In the genomic region with DNA sequence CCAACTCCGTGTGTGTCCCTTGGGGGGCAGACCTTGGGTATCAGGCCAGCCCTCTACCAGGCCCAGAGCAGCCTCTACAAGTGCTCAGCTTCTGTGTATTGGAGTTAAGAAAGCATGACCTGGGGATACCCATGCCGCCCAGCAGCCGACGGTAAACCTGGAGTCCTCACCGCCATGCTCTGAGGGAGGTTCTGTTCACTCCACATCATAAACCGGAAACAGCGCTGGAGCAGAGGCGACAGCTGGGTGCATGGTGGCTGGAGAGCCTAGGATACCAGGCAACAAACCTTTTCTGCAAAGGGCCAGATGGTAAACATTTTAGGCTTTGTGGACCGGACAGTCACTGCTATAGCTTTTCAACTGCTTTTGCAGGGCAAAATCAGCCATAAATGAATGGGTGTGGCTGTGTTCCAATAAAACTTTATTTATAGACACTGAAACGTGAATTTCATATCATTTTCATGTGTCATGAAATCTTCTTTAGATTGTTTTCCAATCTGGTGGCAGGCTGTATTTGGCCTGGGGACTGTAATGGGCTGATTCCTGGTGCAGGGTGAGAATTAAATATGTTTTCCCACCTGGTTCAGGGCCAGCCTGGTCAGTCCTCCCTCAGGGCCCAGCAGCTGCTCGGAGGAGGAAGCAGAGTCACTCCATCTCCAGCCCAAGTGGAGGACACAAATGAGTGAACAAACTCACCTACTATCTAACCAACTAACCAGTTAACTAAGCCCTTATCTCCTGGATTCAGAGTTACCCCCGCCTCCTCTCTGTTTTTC, we compare ENCODE assay signal across 2 cellular contexts.
A peak's percentile ranks its signal among the peaks of the same experiment; 100 is the strongest.
TF ChIP-seq lines count a peak whose summit lies in the region.

No MANE protein-coding gene starts in this region.

TF ChIP-seq in GM12878, 131 proteins besides CTCF, POLR2A, EP300 and RAD21:
- no peak for TF ChIP-seq NFXL1 (IDR thresholded peaks at IDR 0.05; ENCODE audit: borderline replicate concordance)
- TF ChIP-seq, protein P1, sequence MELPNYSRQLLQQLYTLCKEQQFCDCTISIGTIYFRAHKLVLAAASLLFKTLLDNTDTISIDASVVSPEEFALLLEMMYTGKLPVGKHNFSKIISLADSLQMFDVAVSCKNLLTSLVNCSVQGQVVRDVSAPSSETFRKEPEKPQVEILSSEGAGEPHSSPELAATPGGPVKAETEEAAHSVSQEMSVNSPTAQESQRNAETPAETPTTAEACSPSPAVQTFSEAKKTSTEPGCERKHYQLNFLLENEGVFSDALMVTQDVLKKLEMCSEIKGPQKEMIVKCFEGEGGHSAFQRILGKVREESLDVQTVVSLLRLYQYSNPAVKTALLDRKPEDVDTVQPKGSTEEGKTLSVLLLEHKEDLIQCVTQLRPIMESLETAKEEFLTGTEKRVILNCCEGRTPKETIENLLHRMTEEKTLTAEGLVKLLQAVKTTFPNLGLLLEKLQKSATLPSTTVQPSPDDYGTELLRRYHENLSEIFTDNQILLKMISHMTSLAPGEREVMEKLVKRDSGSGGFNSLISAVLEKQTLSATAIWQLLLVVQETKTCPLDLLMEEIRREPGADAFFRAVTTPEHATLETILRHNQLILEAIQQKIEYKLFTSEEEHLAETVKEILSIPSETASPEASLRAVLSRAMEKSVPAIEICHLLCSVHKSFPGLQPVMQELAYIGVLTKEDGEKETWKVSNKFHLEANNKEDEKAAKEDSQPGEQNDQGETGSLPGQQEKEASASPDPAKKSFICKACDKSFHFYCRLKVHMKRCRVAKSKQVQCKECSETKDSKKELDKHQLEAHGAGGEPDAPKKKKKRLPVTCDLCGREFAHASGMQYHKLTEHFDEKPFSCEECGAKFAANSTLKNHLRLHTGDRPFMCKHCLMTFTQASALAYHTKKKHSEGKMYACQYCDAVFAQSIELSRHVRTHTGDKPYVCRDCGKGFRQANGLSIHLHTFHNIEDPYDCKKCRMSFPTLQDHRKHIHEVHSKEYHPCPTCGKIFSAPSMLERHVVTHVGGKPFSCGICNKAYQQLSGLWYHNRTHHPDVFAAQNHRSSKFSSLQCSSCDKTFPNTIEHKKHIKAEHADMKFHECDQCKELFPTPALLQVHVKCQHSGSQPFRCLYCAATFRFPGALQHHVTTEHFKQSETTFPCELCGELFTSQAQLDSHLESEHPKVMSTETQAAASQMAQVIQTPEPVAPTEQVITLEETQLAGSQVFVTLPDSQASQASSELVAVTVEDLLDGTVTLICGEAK (IDR thresholded peaks at IDR 0.05; ENCODE audit: borderline replicate concordance), result peak; percentile 19; the same call in 1 of the 2 replicates
- no peak for TF ChIP-seq TARDBP (IDR thresholded peaks at IDR 0.05; ENCODE audit: borderline replicate concordance)

TF ChIP-seq in HepG2, 621 proteins besides CTCF, POLR2A, EP300 and RAD21:
- TF ChIP-seq, protein P1 (IDR thresholded peaks at IDR 0.05), result peak; percentile 44; the same call in 1 of the 2 replicates
- TF ChIP-seq, protein P1 (CRISPR knock-in tag; IDR thresholded peaks at IDR 0.05), result peak; percentile 96
- TF ChIP-seq MYNN (CRISPR knock-in tag; IDR thresholded peaks at IDR 0.05; ENCODE audit: low read depth), result no peak
TF ChIP-seq in HepG2: peak in this region for 1.
